In genomic region chr4:13856387-13856786, GRCh38 we compare ENCODE assay signal across 29 cellular contexts.
"Had no signal": no experiment of that assay in that cellular context is flagged by ENCODE, and none has a peak within 500 bp of the region (broad histone marks: within the 10 kb centered on the region; RNA-seq: fewer than 3 reads in every experiment).

No MANE protein-coding gene starts in this region.

- H3K27me3 ChIP-seq: heart right ventricle, left lung, neural progenitor cell, ovary, sigmoid colon, tibial nerve, uterus had no signal

- ATAC-seq: heart right ventricle; left cardiac atrium; left lung; natural killer cell; right cardiac atrium; stimulated activated memory B cell treated with anti-CD40 and anti-IgM and Interleukin-4, amounts not matched to agents 10 μg/mL and 1 μg/mL and 100 μg/mL, for 72 hours; stimulated activated naive CD8-positive, alpha-beta T cell treated with anti-CD3 and anti-CD28 coated beads, Interleukin-15, amount 100 ng/mL, for 72 hours had no signal

- H3K4me2 ChIP-seq: neural progenitor cell, smooth muscle cell had no signal

- H3K4me1 ChIP-seq: left lung, neural progenitor cell, prostate gland, tibial nerve, uterus had no signal

- H3K27ac ChIP-seq: heart right ventricle, left lung, neural progenitor cell, ovary, prostate gland, sigmoid colon, tibial nerve, uterus had no signal

- H2AFZ ChIP-seq: neural progenitor cell had no signal

- H3K9ac ChIP-seq: neural progenitor cell had no signal

- DNase-seq: heart right ventricle; hippocampal formation; kidney glomerular epithelial cell; left cardiac atrium; left lung; mesendoderm; naive B cell; natural killer cell; nephron progenitor cell; ovary; posterior cingulate gyrus; retina; right cardiac atrium; sigmoid colon; stimulated activated CD4-positive, alpha-beta T cell treated with anti-CD3 and anti-CD28 coated beads, Interleukin-1b, Interleukin-23, amount 100 ng/mL, for 48 hours; stimulated activated CD4-positive, alpha-beta T cell treated with anti-CD3 and anti-CD28 coated beads, Interleukin-2, amount 100 ng/mL, for 48 hours; stimulated activated CD4-positive, alpha-beta T cell treated with anti-CD3 and anti-CD28 coated beads, Interleukin-4, amount 100 ng/mL, for 4 hours; stimulated activated CD8-positive, alpha-beta memory T cell treated with anti-CD3 and anti-CD28 coated beads, Interleukin-4, amount 100 ng/mL, for 48 hours; stimulated activated naive CD4-positive, alpha-beta T cell treated with Interleukin-2 at 50 U/mL for 16 hours; stimulated activated naive CD8-positive, alpha-beta T cell treated with anti-CD3 and anti-CD28 coated beads, Interleukin-15, amount 100 ng/mL, for 72 hours; substantia nigra; uterus had no signal

- H3K4me3 ChIP-seq: heart right ventricle, left lung, lung, neural progenitor cell, ovary, prostate gland, sigmoid colon, smooth muscle cell, tibial nerve, uterus had no signal

- H3K9me3 ChIP-seq: heart right ventricle, left lung, ovary, prostate gland, sigmoid colon, uterus had no signal

- FAIRE-seq: keratinocyte had no signal

- H3K36me3 ChIP-seq: heart right ventricle, left lung, neural progenitor cell, ovary, prostate gland, sigmoid colon, tibial nerve, uterus had no signal
